ENCODE assay signal across 18 cellular contexts in genomic region chr2:8985561-8986326, GRCh38. TPM values are rescaled to one million over a fixed set of nuclear protein-coding genes. Genes with fewer than 3 reads are reported as not detected.
DNase-seq lines count a peak whose midpoint lies in the region; ATAC-seq, FAIRE-seq and TF ChIP-seq lines count a peak whose summit lies in the region.
"Had no signal": no experiment of that assay in that cellular context is flagged by ENCODE, and none has a peak within 500 bp of the region (broad histone marks: within the 10 kb centered on the region; RNA-seq: fewer than 3 reads in every experiment).

No MANE protein-coding gene starts in this region.

- H3K9me3 ChIP-seq in right lobe of liver: no peaks in the 10 kb centered on the region
- H3K9me3 ChIP-seq: uterus had no signal

- H3K4me1 ChIP-seq in right lobe of liver: no peaks in the 10 kb centered on the region
- H3K4me1 ChIP-seq: uterus had no signal

- ATAC-seq in GM21786 (IDR thresholded peaks at IDR 0.05; ENCODE audit: unreplicated experiment) (no peak), right lobe of liver (no peak)

- no peaks in the 10 kb centered on the region for H3K36me3 ChIP-seq in bronchial epithelial cell (ENCODE audit: control insufficient read depth, insufficient read depth, low read length)
- H3K36me3 ChIP-seq in right lobe of liver: no peaks in the 10 kb centered on the region
- H3K36me3 ChIP-seq: uterus had no signal

- TF ChIP-seq CTCF in bronchial epithelial cell (IDR thresholded peaks at IDR 0.05; ENCODE audit: insufficient read depth, low read length, severe bottlenecking) (no peak), right lobe of liver (IDR thresholded peaks at IDR 0.05) (no peak)

- H3K27me3 ChIP-seq in bronchial epithelial cell (ENCODE audit: control insufficient read depth, insufficient read depth, low read length): no peaks in the 10 kb centered on the region
- H3K27me3 ChIP-seq in right lobe of liver: no peaks in the 10 kb centered on the region
- H3K27me3 ChIP-seq: uterus had no signal

- no peak for TF ChIP-seq POLR2A in right lobe of liver (IDR thresholded peaks at IDR 0.05)

- DNase-seq in EH (ENCODE audit: low read depth): peak; percentile 71
- peak; percentile 73 for DNase-seq in M059J (ENCODE audit: low read depth)
- peak; percentile 34 for DNase-seq in bronchial epithelial cell (ENCODE audit: low read depth)
- peak; percentile 45 for DNase-seq in renal cortical epithelial cell (ENCODE audit: low read depth)
- no peak for DNase-seq in AML-193 (lab: John Stamatoyannopoulos, UW)
- no peak for DNase-seq in right lobe of liver
- no peak for DNase-seq in activated T-cell treated with anti-CD3 and anti-CD28 coated beads, Interleukin-2, amount 50 U/mL, for 48 hours
- DNase-seq: activated CD4-positive, alpha-beta T cell treated with anti-CD3 and anti-CD28 coated beads, Interleukin-2, amount 50 U/mL, for 4 hours; aorta; CD4-positive, CD25-positive, alpha-beta regulatory T cell; foreskin melanocyte; KG1; NCI-H187; stimulated activated CD4-positive, alpha-beta T cell treated with anti-CD3 and anti-CD28 coated beads, Interleukin-2, amount 100 ng/mL, for 48 hours; stimulated activated naive CD4-positive, alpha-beta T cell treated with Interleukin-2 at 50 U/mL for 16 hours; uterus had no signal

- WGBS in right lobe of liver (ENCODE audit: insufficient coverage, low coverage, low lambda C conversion rate, missing lambda C conversion rate): 58% methylated on average over 4 of the region's 4 CpGs

- FAIRE-seq in bronchial epithelial cell (lab: Jason Lieb, UNC): no peak
- FAIRE-seq: keratinocyte had no signal

- intact Hi-C loops in right lobe of liver (cut with DNase I): no loop called here

- H3K4me3 ChIP-seq in bronchial epithelial cell (ENCODE audit: low read depth, low read length) (no peak overlapping the region), right lobe of liver (no peak overlapping the region)
- H3K4me3 ChIP-seq: uterus had no signal

- H3K27ac ChIP-seq in right lobe of liver: no peak overlapping the region
- H3K27ac ChIP-seq: uterus had no signal

RNA-seq across cellular contexts. Expression of gene MBOAT2, which starts 17.7 kb away (rescaled TPM):
- 26.1 and 29.5 TPM in 2 replicates for total RNA-seq in M059J (2014; rRNA removed; shearing (Covaris generic))
- total RNA-seq in bronchial epithelial cell: 93.3 and 145 TPM in 2 replicates
- 29.0 and 47.0 TPM in 2 replicates for total RNA-seq in renal cortical epithelial cell
- 1 to 10 TPM in 4 of 6 experiments, under 1 TPM in 2; 0.50 to 1.9 (median 1.5) TPM for total RNA-seq in right lobe of liver

Comparison
In these comparisons a context has a peak if more than half of its experiments do, and no peak if none do; other contexts are left out.
1. DNase-seq: peak in EH (single experiment), M059J (single experiment), bronchial epithelial cell (single experiment) and renal cortical epithelial cell (single experiment); none in AML-193 (0 of 2), right lobe of liver (0 of 3) and activated T-cell treated with anti-CD3 and anti-CD28 coated beads, Interleukin-2, amount 50 U/mL, for 48 hours (0 of 2).